In the genomic region with DNA sequence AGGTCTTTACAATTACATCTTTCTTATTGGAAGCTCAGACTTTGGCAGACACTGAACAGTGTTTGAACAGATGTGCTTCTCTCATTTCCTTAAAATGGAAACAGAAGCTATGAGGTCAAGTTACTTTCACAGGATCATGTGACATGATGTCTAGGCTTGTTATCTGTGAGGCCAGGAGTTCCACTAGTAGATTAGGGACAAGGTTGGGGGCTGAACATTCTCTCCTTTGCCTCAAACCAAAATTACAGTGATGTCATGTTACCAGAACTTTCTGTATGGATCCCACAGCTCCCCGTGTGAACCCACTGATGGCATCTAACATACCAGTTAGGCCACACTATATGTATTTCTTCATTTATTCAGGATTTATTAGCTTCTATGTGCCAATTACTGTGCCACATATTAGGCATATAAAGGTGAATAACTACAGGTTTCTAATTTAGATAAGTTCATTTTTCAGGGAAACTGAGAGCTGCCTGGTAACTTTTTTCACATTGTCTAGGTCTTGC, we compare ENCODE assay signal across 9 cellular contexts. TPM values are rescaled to one million over a fixed set of nuclear protein-coding genes. Genes with fewer than 3 reads are reported as not detected.
DNase-seq lines count a peak whose midpoint lies in the region; ATAC-seq and TF ChIP-seq lines count a peak whose summit lies in the region.
"Had no signal": no experiment of that assay in that cellular context is flagged by ENCODE, and none has a peak within 500 bp of the region (broad histone marks: within the 10 kb centered on the region; RNA-seq: fewer than 3 reads in every experiment).

No MANE protein-coding gene starts in this region.

- peaks cover 0 to 10% (median 0%) of the 10 kb centered on the region in 7 donors for H3K27me3 ChIP-seq in heart right ventricle

- no peaks in the 10 kb centered on the region for H3K27me3 Mint-ChIP-seq in Calu3 (ENCODE audit: unreplicated experiment)
- peaks cover 3 to 7% (median 3%) of the 10 kb centered on the region in 3 donors for H3K27me3 Mint-ChIP-seq in immature natural killer cell (ENCODE audit: low read depth in 3 of 3)

- 39 to 56% methylated on average over 1 of the region's 1 CpG for WGBS in heart right ventricle, 2 donors

- H3K27ac Mint-ChIP-seq in Calu3 (ENCODE audit: unreplicated experiment) (no peak overlapping the region), immature natural killer cell (no peak overlapping the region)

- peaks cover 0 to 32% (median 17%) of the 10 kb centered on the region in 9 donors for H3K4me1 ChIP-seq in heart right ventricle

- no peak overlapping the region for H3K4me3 ChIP-seq in heart right ventricle

- H3K36me3 ChIP-seq in heart right ventricle, result peaks cover 0 to 7% (median 0%) of the 10 kb centered on the region in 9 donors

- intact Hi-C loops in heart right ventricle (cut with DNase I), result loop anchor here in 3 of 10 donors (10.0 kb wide), 3 partner anchors 166 to 504 kb away; partner anchors contain the start of genes DNAI4 (in 1 of the 3), MIER1 (in 1 of the 3) and SLC35D1 (in 1 of the 3)
- intact Hi-C loops in Calu3 (cut with micrococcal nuclease; ENCODE audit: unreplicated experiment), result no loop called here
- intact Hi-C loops in left colon (cut with DNase I, micrococcal nuclease), result no loop called here

- BruUV-seq in Calu3 (replicated peaks; lab: Mats Ljungman, UMichigan), result no TSS peak

- H3K4me3 Mint-ChIP-seq in Calu3 (ENCODE audit: low read depth, unreplicated experiment) (no peak overlapping the region), immature natural killer cell (no peak overlapping the region)

- H3K9me3 Mint-ChIP-seq in Calu3 (ENCODE audit: low read depth, unreplicated experiment) (no peaks in the 10 kb centered on the region), immature natural killer cell (no peaks in the 10 kb centered on the region)

- H3K4me1 Mint-ChIP-seq in Calu3 (ENCODE audit: low read depth, unreplicated experiment) (no peaks in the 10 kb centered on the region), immature natural killer cell (no peaks in the 10 kb centered on the region)

- H3K9me3 ChIP-seq in heart right ventricle, result peaks cover 0 to 9% (median 0%) of the 10 kb centered on the region in 11 donors

- ATAC-seq in GM18868 (IDR thresholded peaks at IDR 0.05; ENCODE audit: unreplicated experiment) (peak; percentile 99), HG02798 (IDR thresholded peaks at IDR 0.05; ENCODE audit: poor library complexity, unreplicated experiment) (peak; percentile 100), heart right ventricle (peak in 7 of 8 donors; percentile 62 to 95 (median 87)), left colon (no peak)

- H3K27ac ChIP-seq in heart right ventricle, result peak overlapping the region in 6 of 10 donors; percentile 32 to 64 (median 54)

- H3K36me3 Mint-ChIP-seq in Calu3 (ENCODE audit: insufficient read depth, unreplicated experiment) (no peaks in the 10 kb centered on the region), immature natural killer cell (no peaks in the 10 kb centered on the region)

- no peak for TF ChIP-seq CTCF in heart right ventricle (IDR thresholded peaks at IDR 0.05)
- TF ChIP-seq CTCF in Calu3 (IDR thresholded peaks at IDR 0.05; ENCODE audit: unreplicated experiment), result no peak

- peak; percentile 59 for DNase-seq in NCI-H2029 treated with DMSO at 0.1 percent for 48 hours (lab: John Stamatoyannopoulos, UW)
- DNase-seq in heart right ventricle, result peak in 1 of 2 donors; percentile 11
- DNase-seq in Calu3, result no peak
- no peak for DNase-seq in left colon
- no peak for DNase-seq in immature natural killer cell
- DNase-seq in activated CD4-positive, alpha-beta T cell treated with anti-CD3 and anti-CD28 coated beads for 48 hours, result no peak

- CTCF ChIA-PET in Calu3 (lab: Charles Lee), result interaction anchor here (1.2 kb wide), 1 partner anchor 391 kb away, joined by 4 read pairs; no protein-coding TSS in a partner anchor

RNA-seq across cellular contexts. Expression of gene DYNLT5, which starts 6.0 kb away (rescaled TPM):
- total RNA-seq in heart right ventricle (1 to 10 TPM in 6 of 10 donors, under 1 TPM in 4; 0.89 to 4.2 (median 1.5) TPM), Calu3 (2022) (not detected in 2 replicates), left colon (under 1 TPM; 0.17 to 0.24 TPM)
- polyA plus RNA-seq in heart right ventricle (1 to 10 TPM; 1.3 to 7.0 TPM), immature natural killer cell (not detected)

RNA-seq across cellular contexts. Expression of gene INSL5, which starts 42.8 kb away (rescaled TPM):
- total RNA-seq in heart right ventricle (not detected), Calu3 (2022) (not detected in 2 replicates), left colon (10 to 100 TPM; 21.5 to 26.9 TPM)
- polyA plus RNA-seq in heart right ventricle (not detected), immature natural killer cell (not detected)
- total RNA-seq: temporal lobe had no signal

Comparison
In these comparisons a context has a peak if more than half of its experiments do, and no peak if none do; other contexts are left out.
1. RNA of gene INSL5, which starts 42.8 kb away (total RNA-seq): 21.5 to 26.9 TPM in left colon; not detected in heart right ventricle and not detected in Calu3; every median in the first group is over 10 times any median in the second.